In the genomic region with DNA sequence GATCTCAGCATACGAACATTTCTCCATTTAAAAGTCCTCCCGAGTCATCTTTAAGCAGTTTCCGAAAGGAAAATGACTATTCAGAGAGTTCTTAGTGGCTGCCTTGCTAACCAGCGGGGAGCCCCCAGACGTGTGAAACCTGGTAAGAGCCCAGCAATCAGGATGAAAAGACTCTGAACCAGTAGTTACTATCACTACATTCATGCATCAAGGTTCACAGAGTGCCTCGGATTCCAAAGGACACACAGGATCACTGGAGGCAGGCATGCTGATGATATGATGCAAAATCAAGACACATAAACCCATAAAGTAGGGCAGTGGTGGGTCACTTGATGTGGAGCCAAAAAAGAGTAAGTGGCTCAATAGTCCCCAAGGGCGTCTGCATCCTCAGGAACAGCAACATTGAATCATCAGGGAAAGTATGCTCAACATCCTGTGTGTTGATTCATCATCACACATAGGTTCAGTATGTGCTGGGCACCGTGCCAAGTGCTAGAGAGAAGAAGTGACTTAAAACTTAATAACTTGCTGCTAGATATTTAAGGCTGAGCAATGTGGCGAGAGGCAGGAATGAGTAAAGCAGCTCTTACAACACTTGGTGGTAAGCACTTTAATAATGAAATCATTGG, we compare ENCODE assay signal across 8 cellular contexts. TPM values are rescaled to one million over a fixed set of nuclear protein-coding genes. Genes with fewer than 3 reads are reported as not detected.
A peak's percentile ranks its signal among the peaks of the same experiment; 100 is the strongest.
DNase-seq lines count a peak whose midpoint lies in the region; ATAC-seq and TF ChIP-seq lines count a peak whose summit lies in the region.

No MANE protein-coding gene starts in this region.

- H3K27me3 ChIP-seq in HCT116 (ENCODE audit: insufficient read depth, low read length) (no peaks in the 10 kb centered on the region), adipocyte (replicated peaks; ENCODE audit: control insufficient read depth, insufficient read depth, low read length) (no peaks in the 10 kb centered on the region), skeletal muscle satellite cell (ENCODE audit: control insufficient read depth, insufficient read depth, low read length) (no peaks in the 10 kb centered on the region)

- RAD21 ChIA-PET in HCT116 (lab: Charles Lee; ENCODE audit: low non-redundant PET in 1 of 2, low total read pairs in 2 of 2, uncharacterized antibody in 2 of 2, unreplicated experiment in 2 of 2) = interaction anchor here in 1 of 2 experiments (1.0 kb wide), 1 partner anchor 44 kb away, joined by 3 read pairs; no protein-coding TSS in a partner anchor

- intact Hi-C loops in HCT116 (cut with micrococcal nuclease) (loop anchor here (1.0 to 2.0 kb wide), 2 partner anchors 45 to 66 kb away; no protein-coding TSS in a partner anchor), left cardiac atrium (cut with DNase I) (no loop called here)

- H3K27ac ChIP-seq in HCT116 (ENCODE audit: low read depth, low read length) = peak overlapping the region; percentile 43; the same call in 1 of the 2 replicates

- BruUV-seq in HCT116 (replicated peaks; lab: Mats Ljungman, UMichigan) = no TSS peak

- ATAC-seq in HCT116 (peak; percentile 83), left cardiac atrium (peak; percentile 38 to 93), HG02623 (IDR thresholded peaks at IDR 0.05; ENCODE audit: unreplicated experiment) (no peak)

- no peak overlapping the region for H3K4me3 ChIP-seq in AG10803 (ENCODE audit: low read length)
- H3K4me3 ChIP-seq in HCT116 (replicated peaks in 1 of 2; ENCODE audit: low read depth in 1 of 2, low read length in 2 of 2) = peak overlapping the region; percentile 6 to 41
- H3K4me3 ChIP-seq in adipocyte (ENCODE audit: low read length) = peak overlapping the region; percentile 76
- peak overlapping the region; percentile 64 for H3K4me3 ChIP-seq in skeletal muscle satellite cell (ENCODE audit: low read length)

- CTCF ChIA-PET in HCT116 (lab: Charles Lee) = no interaction called here

- peak; percentile 100 for DNase-seq in AG10803 (ENCODE audit: low read depth)
- DNase-seq in HCT116 (ENCODE audit: low read depth, low spot score) = peak; percentile 99
- DNase-seq in SKM-1 (lab: John Stamatoyannopoulos, UW; ENCODE audit: unreplicated experiment) = peak; percentile 93
- peak; percentile 98 for DNase-seq in adipocyte (ENCODE audit: low read depth)
- DNase-seq in left cardiac atrium = peak; percentile 93
- no peak for DNase-seq in NCI-H1092 (lab: John Stamatoyannopoulos, UW)

- no peaks in the 10 kb centered on the region for H3K9me2 ChIP-seq in HCT116 (ENCODE audit: insufficient read depth)

- peak; percentile 40 for TF ChIP-seq RAD21 in HCT116 (IDR thresholded peaks at IDR 0.05; ENCODE audit: low read depth)

- peaks cover 31 to 64% of the 10 kb centered on the region in 2 experiments for H3K4me1 ChIP-seq in HCT116 (ENCODE audit: control insufficient read depth in 1 of 2, insufficient read depth in 2 of 2, low read length in 2 of 2)
- H3K4me1 ChIP-seq in adipocyte (ENCODE audit: control insufficient read depth, insufficient read depth, low read length) = peaks cover 30% of the 10 kb centered on the region
- peaks cover 53% of the 10 kb centered on the region for H3K4me1 ChIP-seq in skeletal muscle satellite cell (ENCODE audit: control insufficient read depth, insufficient read depth, low read length)

- no peaks in the 10 kb centered on the region for H3K36me3 ChIP-seq in HCT116 (ENCODE audit: control insufficient read depth in 1 of 2, insufficient read depth in 2 of 2, low read length in 2 of 2)
- H3K36me3 ChIP-seq in adipocyte (ENCODE audit: control insufficient read depth, insufficient read depth, low read length, severe bottlenecking) = no peaks in the 10 kb centered on the region
- H3K36me3 ChIP-seq in skeletal muscle satellite cell (ENCODE audit: insufficient read depth, low read length) = peaks cover 16% of the 10 kb centered on the region

- H2AFZ ChIP-seq in HCT116 (ENCODE audit: low read depth, low read length, poor library complexity, severe bottlenecking) = peak overlapping the region; percentile 86

- POLR2A ChIA-PET in HCT116 (lab: Charles Lee) = interaction anchor here (2.7 kb wide), 1 partner anchor 44 kb away, joined by 21 read pairs; no protein-coding TSS in a partner anchor

- peak; percentile 21; the same call in 1 of the 2 replicates for TF ChIP-seq CTCF in AG10803 (conservative IDR thresholded peaks at IDR 0.05; ENCODE audit: low read length)
- TF ChIP-seq CTCF in HCT116 (IDR thresholded peaks at IDR 0.05 in 2 of 3, conservative IDR thresholded peaks at IDR 0.05 in 1 of 3; ENCODE audit: borderline replicate concordance in 1 of 3, insufficient read depth in 1 of 3, low read depth in 2 of 3, low read length in 2 of 3) = no peak

- H3K79me2 ChIP-seq in HCT116 (ENCODE audit: insufficient read depth, low read length) = no peaks in the 10 kb centered on the region

- peak overlapping the region; percentile 72 for H3K4me2 ChIP-seq in HCT116 (ENCODE audit: low read length)
- peak overlapping the region; percentile 81 for H3K4me2 ChIP-seq in skeletal muscle satellite cell (ENCODE audit: low read length)

- TF ChIP-seq POLR2A in HCT116 (IDR thresholded peaks at IDR 0.05; ENCODE audit: borderline replicate concordance, extremely low read depth, insufficient read depth, insufficient read length) = no peak

- H3K9me3 ChIP-seq in HCT116 (ENCODE audit: control insufficient read depth in 1 of 2, insufficient read depth in 1 of 2, low read depth in 1 of 2, low read length in 2 of 2) = no peaks in the 10 kb centered on the region
- no peaks in the 10 kb centered on the region for H3K9me3 ChIP-seq in adipocyte (ENCODE audit: control insufficient read depth, low read length)
- no peaks in the 10 kb centered on the region for H3K9me3 ChIP-seq in skeletal muscle satellite cell (replicated peaks; ENCODE audit: low read length)

- no peaks in the 10 kb centered on the region for H4K20me1 ChIP-seq in HCT116 (ENCODE audit: insufficient read depth)

- H3K9ac ChIP-seq in HCT116 (ENCODE audit: low read length) (peak overlapping the region; percentile 36), adipocyte (ENCODE audit: low read length) (peak overlapping the region; percentile 82), skeletal muscle satellite cell (ENCODE audit: low read depth, low read length) (peak overlapping the region; percentile 92)

TF ChIP-seq in HCT116, 20 proteins besides CTCF, POLR2A, EP300 and RAD21 (continues in another document):
- TF ChIP-seq SIN3A (IDR thresholded peaks at IDR 0.05; ENCODE audit: low read depth) (peak; percentile 93), EZH2 (IDR thresholded peaks at IDR 0.05) (no peak), FOSL1 (IDR thresholded peaks at IDR 0.05; ENCODE audit: low read depth) (peak; percentile 99), ZNF274 (IDR thresholded peaks at IDR 0.05; ENCODE audit: low read depth, low read length) (no peak), EGR1 (IDR thresholded peaks at IDR 0.05; ENCODE audit: low read depth) (peak; percentile 48; the same call in 1 of the 2 replicates), JUND (IDR thresholded peaks at IDR 0.05) (peak; percentile 99), TCF7L2 (IDR thresholded peaks at IDR 0.05; ENCODE audit: borderline replicate concordance, extremely low read depth, insufficient read depth, insufficient read length) (peak; percentile 84), POLR2AphosphoS5 (IDR thresholded peaks at IDR 0.05; ENCODE audit: low read depth, low read length) (peak; percentile 83), SRF (IDR thresholded peaks at IDR 0.05; ENCODE audit: low read depth) (peak; percentile 89), CBX3 (IDR thresholded peaks at IDR 0.05; ENCODE audit: low read depth) (peak; percentile 99), EZH2phosphoT487 (IDR thresholded peaks at IDR 0.05; ENCODE audit: borderline replicate concordance) (no peak), ZBTB33 (IDR thresholded peaks at IDR 0.05; ENCODE audit: extremely low read depth, insufficient replicate concordance, low read length) (peak; percentile 31), ELF1 (IDR thresholded peaks at IDR 0.05; ENCODE audit: borderline replicate concordance, low read depth) (no peak), ZFX (IDR thresholded peaks at IDR 0.05) (no peak), YY1 (IDR thresholded peaks at IDR 0.05; ENCODE audit: extremely low read depth, insufficient replicate concordance, low read depth, low read length) (peak; percentile 27)
- TF ChIP-seq, protein P1, sequence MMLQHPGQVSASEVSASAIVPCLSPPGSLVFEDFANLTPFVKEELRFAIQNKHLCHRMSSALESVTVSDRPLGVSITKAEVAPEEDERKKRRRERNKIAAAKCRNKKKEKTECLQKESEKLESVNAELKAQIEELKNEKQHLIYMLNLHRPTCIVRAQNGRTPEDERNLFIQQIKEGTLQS (IDR thresholded peaks at IDR 0.05) = peak; percentile 92
- TF ChIP-seq, protein P2, sequence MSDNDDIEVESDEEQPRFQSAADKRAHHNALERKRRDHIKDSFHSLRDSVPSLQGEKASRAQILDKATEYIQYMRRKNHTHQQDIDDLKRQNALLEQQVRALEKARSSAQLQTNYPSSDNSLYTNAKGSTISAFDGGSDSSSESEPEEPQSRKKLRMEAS (IDR thresholded peaks at IDR 0.05) = peak; percentile 88

RNA-seq across cellular contexts. Expression of gene CCL20, which starts 4.4 kb away (rescaled TPM):
- total RNA-seq in HCT116 (2021; ENCODE audit: unreplicated experiment) = 0.30 TPM
- polyA plus RNA-seq in HCT116 (2012) = 0.12 and 0.36 TPM in 2 replicates
- total RNA-seq in left cardiac atrium = not detected
- total RNA-seq in skeletal muscle satellite cell (2012; rRNA removed) = 7.6 and 8.7 TPM in 2 replicates

RNA-seq across cellular contexts. Expression of gene DAW1, which starts 53.4 kb away (rescaled TPM):
- 0.20 TPM for total RNA-seq in HCT116 (2021; ENCODE audit: unreplicated experiment)
- polyA plus RNA-seq in HCT116 (2012) = 0.15 and 0.26 TPM in 2 replicates
- total RNA-seq in left cardiac atrium = under 1 TPM; 0.21 to 0.65 TPM
- total RNA-seq in skeletal muscle satellite cell (2012; rRNA removed) = 12.2 and 13.2 TPM in 2 replicates

Comparison
In these comparisons a context has a peak if more than half of its experiments do, and no peak if none do; other contexts are left out.
1. H3K9ac ChIP-seq: peak in every context shown above with its lines; median percentile 92 in skeletal muscle satellite cell; 82 in adipocyte; 36 in HCT116.